22 cellular contexts compared by ENCODE assay signal in genomic region chr19:40312533-40312932, GRCh38. TPM values are rescaled to one million over a fixed set of nuclear protein-coding genes. Genes with fewer than 3 reads are reported as not detected.
DNase-seq lines count a peak whose midpoint lies in the region; ATAC-seq and TF ChIP-seq lines count a peak whose summit lies in the region.
"Had no signal": no experiment of that assay in that cellular context is flagged by ENCODE, and none has a peak within 500 bp of the region (broad histone marks: within the 10 kb centered on the region; RNA-seq: fewer than 3 reads in every experiment).

No MANE protein-coding gene starts in this region.

- H3K79me1 ChIP-seq in H9 (ENCODE audit: insufficient read depth, low read depth, low read length, poor library complexity, severe bottlenecking) = no peaks in the 10 kb centered on the region

- TF ChIP-seq CTCF in H9 (conservative IDR thresholded peaks at IDR 0.05) = peak; percentile 43; the same call in 1 of the 3 replicates
- TF ChIP-seq CTCF in OCI-LY3 (IDR thresholded peaks at IDR 0.05; ENCODE audit: low read depth, low read length) = peak; percentile 34
- peak; percentile 13 for TF ChIP-seq CTCF in foreskin keratinocyte (conservative IDR thresholded peaks at IDR 0.05)
- no peak for TF ChIP-seq CTCF in Calu3 (IDR thresholded peaks at IDR 0.05; ENCODE audit: unreplicated experiment)

- no peak overlapping the region for H3K9ac ChIP-seq in H9 (ENCODE audit: extremely low read depth, insufficient read length, low read length)
- no peak overlapping the region for H3K9ac ChIP-seq in OCI-LY3 (ENCODE audit: low read length)
- H3K9ac ChIP-seq: SK-N-SH had no signal

- H2AFZ ChIP-seq in H9 (ENCODE audit: low read length) (no peak overlapping the region), OCI-LY3 (ENCODE audit: low read depth, low read length) (no peak overlapping the region)

- no peak overlapping the region for H3K56ac ChIP-seq in H9 (ENCODE audit: insufficient read length, low read depth, low read length)

- H3K4me2 ChIP-seq in H9 (ENCODE audit: insufficient read depth, insufficient read length, low read length) = no peak overlapping the region
- H3K4me2 ChIP-seq in OCI-LY3 (ENCODE audit: low read length) = no peak overlapping the region
- H3K4me2 ChIP-seq: SK-N-SH had no signal

- H2BK120ac ChIP-seq in H9 (ENCODE audit: low read depth, low read length, poor library complexity, severe bottlenecking) = no peak overlapping the region

- no peak overlapping the region for H3K4ac ChIP-seq in H9 (ENCODE audit: low read depth, low read length)

- H3K36me3 ChIP-seq in OCI-LY3 (replicated peaks; ENCODE audit: low read depth, low read length) = peaks cover 4% of the 10 kb centered on the region

- H3K18ac ChIP-seq in H9 (ENCODE audit: insufficient read length, low read depth, low read length) = no peak overlapping the region

- WGBS in H9 (ENCODE audit: extremely low coverage, insufficient read length, low lambda C conversion rate) = no CpG with 5 or more reads among the region's 2 CpGs

- no TSS peak for BruUV-seq in Calu3 (replicated peaks; lab: Mats Ljungman, UMichigan)

- CTCF ChIA-PET in T-cell (lab: Charles Lee) (no interaction called here), Calu3 (lab: Charles Lee) (no interaction called here)

- H4K8ac ChIP-seq in H9 (replicated peaks; ENCODE audit: insufficient read length, low read depth, low read length) = no peak overlapping the region

- H3K23me2 ChIP-seq in H9 (ENCODE audit: insufficient read length, low read depth, low read length, poor library complexity, severe bottlenecking) = no peaks in the 10 kb centered on the region

- H2BK5ac ChIP-seq in H9 (ENCODE audit: insufficient read length, low read length) = no peak overlapping the region

- POLR2A ChIA-PET in T-cell (lab: Charles Lee) = no interaction called here

- H3K79me2 ChIP-seq in H9 (ENCODE audit: insufficient read depth, low read length) (no peaks in the 10 kb centered on the region), OCI-LY3 (ENCODE audit: low read length) (no peaks in the 10 kb centered on the region)

- intact Hi-C loops in Calu3 (cut with micrococcal nuclease; ENCODE audit: unreplicated experiment) = no loop called here

- H3K27ac Mint-ChIP-seq in H9 (no peak overlapping the region), T-cell (no peak overlapping the region), Calu3 (ENCODE audit: unreplicated experiment) (no peak overlapping the region)

- H2BK20ac ChIP-seq in H9 (ENCODE audit: low read depth, low read length, poor library complexity, severe bottlenecking) = no peak overlapping the region

- no peak overlapping the region for H4K5ac ChIP-seq in H9 (ENCODE audit: insufficient read length, low read depth, low read length)

- no peak overlapping the region for H3T11ph ChIP-seq in H9 (ENCODE audit: low read length)

- H3K4me3 Mint-ChIP-seq in H9 (no peak overlapping the region), T-cell (no peak overlapping the region), Calu3 (ENCODE audit: low read depth, unreplicated experiment) (no peak overlapping the region)
- H3K4me3 Mint-ChIP-seq: CD14-positive monocyte had no signal

- no peak overlapping the region for H3K23ac ChIP-seq in H9 (ENCODE audit: insufficient read length, low read depth, low read length)

- H3K4me1 Mint-ChIP-seq in H9 (no peaks in the 10 kb centered on the region), T-cell (no peaks in the 10 kb centered on the region), Calu3 (ENCODE audit: low read depth, unreplicated experiment) (no peaks in the 10 kb centered on the region)

- H3K36me3 Mint-ChIP-seq in H9 (ENCODE audit: insufficient read depth in 1 of 3, low read depth in 3 of 3) (peaks cover 0 to 3% (median 2%) of the 10 kb centered on the region in 3 experiments; a peak in 3 of 7 replicates), T-cell (no peaks in the 10 kb centered on the region), Calu3 (ENCODE audit: insufficient read depth, unreplicated experiment) (peaks cover 4% of the 10 kb centered on the region)

- H3K27me3 Mint-ChIP-seq in H9 (ENCODE audit: low read depth) (no peaks in the 10 kb centered on the region), T-cell (no peaks in the 10 kb centered on the region), Calu3 (ENCODE audit: unreplicated experiment) (no peaks in the 10 kb centered on the region)

- no peak overlapping the region for H3K4me3 ChIP-seq in OCI-LY3 (ENCODE audit: low read length)

- no peak for ATAC-seq in foreskin keratinocyte
- no peak for ATAC-seq in T-cell (replicated peaks in 1 of 4)
- no peak for ATAC-seq in HG03354 (IDR thresholded peaks at IDR 0.05; ENCODE audit: poor library complexity, severe bottlenecking, unreplicated experiment)
- ATAC-seq: HepG2, Panc1, Right ventricle myocardium inferior had no signal

- H2BK12ac ChIP-seq in H9 (ENCODE audit: insufficient read length, low read depth, low read length) = no peak overlapping the region

- H3K9me3 ChIP-seq in H9 (ENCODE audit: control insufficient read depth, low read depth, low read length) (no peaks in the 10 kb centered on the region), OCI-LY3 (ENCODE audit: insufficient read depth, low read length) (no peaks in the 10 kb centered on the region)
- H3K9me3 ChIP-seq: SK-N-SH had no signal

- no peak overlapping the region for H2BK15ac ChIP-seq in H9 (ENCODE audit: low read depth, low read length)

- H4K20me1 ChIP-seq in H9 (ENCODE audit: control insufficient read depth, insufficient read depth, insufficient read length) (no peaks in the 10 kb centered on the region), OCI-LY3 (ENCODE audit: insufficient read depth, low read length) (no peaks in the 10 kb centered on the region)

- peak; percentile 23 for DNase-seq in GF-D8 (lab: John Stamatoyannopoulos, UW)
- DNase-seq in H9 = peak; percentile 27
- no peak for DNase-seq in foreskin keratinocyte
- no peak for DNase-seq in A172 (ENCODE audit: low spot score)
- no peak for DNase-seq in T-cell
- no peak for DNase-seq in Calu3
- DNase-seq: ACHN, AML-193, COR-L47, DMS153, EL, NCI-H1417, NCI-H2029, NCI-H2171, NCI-H748 treated with DMSO at 0.1 percent for 48 hours, SK-N-SH had no signal

- H3K27me3 ChIP-seq in H9 (ENCODE audit: insufficient read depth, low read length) (no peaks in the 10 kb centered on the region), OCI-LY3 (ENCODE audit: low read depth, low read length) (no peaks in the 10 kb centered on the region), foreskin keratinocyte (no peaks in the 10 kb centered on the region)

- H3K4me1 ChIP-seq in H9 (ENCODE audit: insufficient read depth, low read length) (no peaks in the 10 kb centered on the region), OCI-LY3 (ENCODE audit: low read length) (no peaks in the 10 kb centered on the region), foreskin keratinocyte (no peaks in the 10 kb centered on the region)

- H3K27ac ChIP-seq in H9 (ENCODE audit: insufficient read length, low read depth, low read length) (no peak overlapping the region), OCI-LY3 (ENCODE audit: low read length) (no peak overlapping the region), foreskin keratinocyte (no peak overlapping the region)

- H3K9me3 Mint-ChIP-seq in H9 (no peaks in the 10 kb centered on the region), T-cell (no peaks in the 10 kb centered on the region), Calu3 (ENCODE audit: low read depth, unreplicated experiment) (no peaks in the 10 kb centered on the region)

- no peak overlapping the region for H3K14ac ChIP-seq in H9 (ENCODE audit: insufficient read depth, low read length)

- no peak overlapping the region for H4K91ac ChIP-seq in H9 (ENCODE audit: insufficient read length, low read depth, low read length)

- H2AK5ac ChIP-seq in H9 (ENCODE audit: insufficient read length, low read length) = no peak overlapping the region

RNA-seq across cellular contexts. Expression of gene AKT2, which starts 27.4 kb away (rescaled TPM):
- total RNA-seq in H9 (2021) = 142 and 150 TPM in 2 replicates
- 110 and 111 TPM in 2 replicates for total RNA-seq in foreskin keratinocyte
- polyA plus RNA-seq in foreskin keratinocyte = 81.6 and 89.1 TPM in 2 replicates
- 76.5 and 78.4 TPM in 2 replicates for total RNA-seq in A172 (2014; rRNA removed; shearing (Covaris generic))
- 100 to 1,000 TPM; 169 to 218 (median 172) TPM for total RNA-seq in T-cell
- 179 and 182 TPM in 2 replicates for total RNA-seq in Calu3 (2022)

RNA-seq across cellular contexts. Expression of gene C19orf47, which starts 35.7 kb away (rescaled TPM):
- total RNA-seq in H9 (2021) (18.4 and 19.4 TPM in 2 replicates), foreskin keratinocyte (13.0 and 14.0 TPM in 2 replicates), T-cell (10 to 100 TPM; 12.4 to 14.8 (median 14.5) TPM), Calu3 (2022) (19.3 and 22.7 TPM in 2 replicates)
- 20.7 and 22.1 TPM in 2 replicates for polyA plus RNA-seq in foreskin keratinocyte
- 6.5 and 11.0 TPM in 2 replicates for total RNA-seq in A172 (2014; rRNA removed; shearing (Covaris generic))

RNA-seq across cellular contexts. Expression of gene PLD3, which starts 36.0 kb away (rescaled TPM):
- total RNA-seq in H9 (2021) (191 and 194 TPM in 2 replicates), foreskin keratinocyte (106 and 130 TPM in 2 replicates), T-cell (100 to 1,000 TPM in 3 of 5 donors, 10 to 100 TPM in 2; 71.0 to 120 (median 118) TPM), Calu3 (2022) (184 and 192 TPM in 2 replicates)
- 105 and 128 TPM in 2 replicates for polyA plus RNA-seq in foreskin keratinocyte
- 328 and 380 TPM in 2 replicates for total RNA-seq in A172 (2014; rRNA removed; shearing (Covaris generic))

Comparison
In these comparisons a context has a peak if more than half of its experiments do, and no peak if none do; other contexts are left out.
1. DNase-seq: peak in GF-D8 (single experiment) and H9 (single experiment); none in foreskin keratinocyte (0 of 2), A172 (single experiment), T-cell (0 of 34) and Calu3 (single experiment).